In the genomic region with DNA sequence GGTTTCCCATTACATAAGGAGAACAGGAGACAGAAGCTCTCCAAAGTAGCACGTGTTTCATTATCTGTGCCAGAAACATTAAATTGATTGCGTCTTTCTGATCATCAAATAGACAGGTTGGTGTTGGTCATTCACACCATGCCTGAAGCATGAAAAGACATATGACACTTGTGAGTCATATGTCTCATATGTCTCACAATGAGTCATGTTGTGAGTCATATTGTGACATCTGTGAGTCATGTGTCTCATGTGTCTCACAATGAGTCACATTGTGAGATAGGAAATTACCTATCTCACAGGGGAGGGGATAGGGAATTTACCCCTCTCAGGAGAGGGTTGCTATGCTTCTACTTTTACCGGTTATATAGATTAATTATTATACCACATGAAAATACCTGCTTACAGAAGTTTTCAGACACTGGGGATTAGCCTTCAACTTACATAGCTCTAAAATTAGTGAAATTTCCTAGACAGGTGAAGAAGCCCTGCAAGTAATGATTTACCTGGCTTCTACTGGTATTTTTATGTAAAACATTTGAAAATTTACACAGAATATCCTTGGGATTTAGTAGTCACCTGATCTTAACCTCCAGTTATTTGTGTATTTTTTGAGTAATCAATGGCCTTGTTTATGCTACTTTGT, we compare ENCODE assay signal across 1 cellular context.
TF ChIP-seq lines count a peak whose summit lies in the region.

No MANE protein-coding gene starts in this region.

TF ChIP-seq in HEK293, 187 proteins besides CTCF, POLR2A, EP300 and RAD21 (continued from another document and continues in another):
- TF ChIP-seq ZNF510 (tag by site-specific recombination; IDR thresholded peaks at IDR 0.05; ENCODE audit: insufficient replicate concordance) (no peak), ZNF624 (tag by site-specific recombination; IDR thresholded peaks at IDR 0.05) (no peak), ZNF843 (tag by site-specific recombination; IDR thresholded peaks at IDR 0.05) (peak; percentile 62; the same call in 1 of the 2 replicates), ZNF626 (tag by site-specific recombination; IDR thresholded peaks at IDR 0.05) (0 out of 2 replicates have a peak, but pooled peaks have one; percentile 60), KLF16 (tag by site-specific recombination; IDR thresholded peaks at IDR 0.05) (no peak), ZNF776 (tag by site-specific recombination; IDR thresholded peaks at IDR 0.05; ENCODE audit: borderline replicate concordance) (no peak), ZBTB1 (tag by site-specific recombination; IDR thresholded peaks at IDR 0.05) (0 out of 2 replicates have a peak, but pooled peaks have one; percentile 20), ZNF658 (tag by site-specific recombination; IDR thresholded peaks at IDR 0.05) (no peak), ZNF433 (tag by site-specific recombination; IDR thresholded peaks at IDR 0.05; ENCODE audit: low read depth) (no peak), ZNF221 (tag by site-specific recombination; IDR thresholded peaks at IDR 0.05; ENCODE audit: borderline replicate concordance) (no peak), FEZF1 (tag by site-specific recombination; IDR thresholded peaks at IDR 0.05) (peak; percentile 76), ZBTB17 (tag by site-specific recombination; IDR thresholded peaks at IDR 0.05) (peak; percentile 39; the same call in 1 of the 2 replicates), ZNF24 (tag by site-specific recombination; IDR thresholded peaks at IDR 0.05) (peak; percentile 96), ZNF629 (tag by site-specific recombination; IDR thresholded peaks at IDR 0.05) (peak; percentile 94), ZNF707 (tag by site-specific recombination; IDR thresholded peaks at IDR 0.05) (no peak), ZNF274 (IDR thresholded peaks at IDR 0.05; ENCODE audit: low read length) (no peak), ZNF274 (tag by site-specific recombination; IDR thresholded peaks at IDR 0.05; ENCODE audit: borderline replicate concordance) (no peak), REPIN1 (tag by site-specific recombination; IDR thresholded peaks at IDR 0.05; ENCODE audit: low read depth) (no peak), ZNF404 (tag by site-specific recombination; IDR thresholded peaks at IDR 0.05) (no peak), ZNF621 (tag by site-specific recombination; IDR thresholded peaks at IDR 0.05) (no peak), ZNF792 (tag by site-specific recombination; IDR thresholded peaks at IDR 0.05) (no peak), KLF8 (tag by site-specific recombination; IDR thresholded peaks at IDR 0.05) (peak; percentile 98), OVOL3 (tag by site-specific recombination; IDR thresholded peaks at IDR 0.05) (no peak), GLI4 (tag by site-specific recombination; IDR thresholded peaks at IDR 0.05) (no peak), ZNF701 (tag by site-specific recombination; IDR thresholded peaks at IDR 0.05) (no peak), ZNF350 (tag by site-specific recombination; IDR thresholded peaks at IDR 0.05) (no peak), ZNF529 (tag by site-specific recombination; IDR thresholded peaks at IDR 0.05; ENCODE audit: insufficient replicate concordance) (no peak), ZNF521 (tag by site-specific recombination; IDR thresholded peaks at IDR 0.05) (no peak), MZF1 (tag by site-specific recombination; IDR thresholded peaks at IDR 0.05; ENCODE audit: borderline replicate concordance) (no peak), SETDB1 (IDR thresholded peaks at IDR 0.05; ENCODE audit: insufficient read length, low read length) (no peak), ZIC2 (tag by site-specific recombination; IDR thresholded peaks at IDR 0.05) (no peak), GLIS1 (tag by site-specific recombination; IDR thresholded peaks at IDR 0.05) (peak; percentile 26; the same call in 1 of the 2 replicates), MYNN (tag by site-specific recombination; IDR thresholded peaks at IDR 0.05; ENCODE audit: borderline replicate concordance) (no peak), MEIS1 (CRISPR knock-in tag; IDR thresholded peaks at IDR 0.05; ENCODE audit: borderline replicate concordance) (no peak), ZNF146 (tag by site-specific recombination; IDR thresholded peaks at IDR 0.05) (0 out of 2 replicates have a peak, but pooled peaks have one; percentile 15), IKZF3 (tag by site-specific recombination; IDR thresholded peaks at IDR 0.05) (no peak), KLF9 (tag by site-specific recombination; IDR thresholded peaks at IDR 0.05; ENCODE audit: low read depth) (no peak), SP2 (tag by site-specific recombination; IDR thresholded peaks at IDR 0.05) (peak; percentile 42; the same call in 1 of the 2 replicates), ZFHX2 (tag by site-specific recombination; conservative IDR thresholded peaks at IDR 0.05) (no peak), ZSCAN16 (tag by site-specific recombination; IDR thresholded peaks at IDR 0.05) (no peak), ZNF654 (tag by site-specific recombination; IDR thresholded peaks at IDR 0.05; ENCODE audit: low read depth) (peak; percentile 20), ZNF341 (tag by site-specific recombination; IDR thresholded peaks at IDR 0.05; ENCODE audit: low read depth) (no peak), ZNF239 (tag by site-specific recombination; IDR thresholded peaks at IDR 0.05) (no peak)
- TF ChIP-seq, protein P1, sequence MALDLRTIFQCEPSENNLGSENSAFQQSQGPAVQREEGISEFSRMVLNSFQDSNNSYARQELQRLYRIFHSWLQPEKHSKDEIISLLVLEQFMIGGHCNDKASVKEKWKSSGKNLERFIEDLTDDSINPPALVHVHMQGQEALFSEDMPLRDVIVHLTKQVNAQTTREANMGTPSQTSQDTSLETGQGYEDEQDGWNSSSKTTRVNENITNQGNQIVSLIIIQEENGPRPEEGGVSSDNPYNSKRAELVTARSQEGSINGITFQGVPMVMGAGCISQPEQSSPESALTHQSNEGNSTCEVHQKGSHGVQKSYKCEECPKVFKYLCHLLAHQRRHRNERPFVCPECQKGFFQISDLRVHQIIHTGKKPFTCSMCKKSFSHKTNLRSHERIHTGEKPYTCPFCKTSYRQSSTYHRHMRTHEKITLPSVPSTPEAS (tag by site-specific recombination; IDR thresholded peaks at IDR 0.05), result 0 out of 2 replicates have a peak, but pooled peaks have one; percentile 46
- TF ChIP-seq, protein P2, sequence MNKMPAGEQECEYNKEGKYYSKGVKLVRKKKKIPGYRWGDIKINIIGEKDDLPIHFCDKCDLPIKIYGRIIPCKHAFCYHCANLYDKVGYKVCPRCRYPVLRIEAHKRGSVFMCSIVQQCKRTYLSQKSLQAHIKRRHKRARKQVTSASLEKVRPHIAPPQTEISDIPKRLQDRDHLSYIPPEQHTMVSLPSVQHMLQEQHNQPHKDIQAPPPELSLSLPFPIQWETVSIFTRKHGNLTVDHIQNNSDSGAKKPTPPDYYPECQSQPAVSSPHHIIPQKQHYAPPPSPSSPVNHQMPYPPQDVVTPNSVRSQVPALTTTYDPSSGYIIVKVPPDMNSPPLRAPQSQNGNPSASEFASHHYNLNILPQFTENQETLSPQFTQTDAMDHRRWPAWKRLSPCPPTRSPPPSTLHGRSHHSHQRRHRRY (tag by site-specific recombination; IDR thresholded peaks at IDR 0.05), result no peak
- TF ChIP-seq, protein P3, sequence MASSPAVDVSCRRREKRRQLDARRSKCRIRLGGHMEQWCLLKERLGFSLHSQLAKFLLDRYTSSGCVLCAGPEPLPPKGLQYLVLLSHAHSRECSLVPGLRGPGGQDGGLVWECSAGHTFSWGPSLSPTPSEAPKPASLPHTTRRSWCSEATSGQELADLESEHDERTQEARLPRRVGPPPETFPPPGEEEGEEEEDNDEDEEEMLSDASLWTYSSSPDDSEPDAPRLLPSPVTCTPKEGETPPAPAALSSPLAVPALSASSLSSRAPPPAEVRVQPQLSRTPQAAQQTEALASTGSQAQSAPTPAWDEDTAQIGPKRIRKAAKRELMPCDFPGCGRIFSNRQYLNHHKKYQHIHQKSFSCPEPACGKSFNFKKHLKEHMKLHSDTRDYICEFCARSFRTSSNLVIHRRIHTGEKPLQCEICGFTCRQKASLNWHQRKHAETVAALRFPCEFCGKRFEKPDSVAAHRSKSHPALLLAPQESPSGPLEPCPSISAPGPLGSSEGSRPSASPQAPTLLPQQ (tag by site-specific recombination; IDR thresholded peaks at IDR 0.05), result peak; percentile 90
- TF ChIP-seq, protein P4, sequence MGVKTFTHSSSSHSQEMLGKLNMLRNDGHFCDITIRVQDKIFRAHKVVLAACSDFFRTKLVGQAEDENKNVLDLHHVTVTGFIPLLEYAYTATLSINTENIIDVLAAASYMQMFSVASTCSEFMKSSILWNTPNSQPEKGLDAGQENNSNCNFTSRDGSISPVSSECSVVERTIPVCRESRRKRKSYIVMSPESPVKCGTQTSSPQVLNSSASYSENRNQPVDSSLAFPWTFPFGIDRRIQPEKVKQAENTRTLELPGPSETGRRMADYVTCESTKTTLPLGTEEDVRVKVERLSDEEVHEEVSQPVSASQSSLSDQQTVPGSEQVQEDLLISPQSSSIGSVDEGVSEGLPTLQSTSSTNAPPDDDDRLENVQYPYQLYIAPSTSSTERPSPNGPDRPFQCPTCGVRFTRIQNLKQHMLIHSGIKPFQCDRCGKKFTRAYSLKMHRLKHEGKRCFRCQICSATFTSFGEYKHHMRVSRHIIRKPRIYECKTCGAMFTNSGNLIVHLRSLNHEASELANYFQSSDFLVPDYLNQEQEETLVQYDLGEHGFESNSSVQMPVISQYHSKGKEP (tag by site-specific recombination; IDR thresholded peaks at IDR 0.05), result no peak
- TF ChIP-seq, protein P5, sequence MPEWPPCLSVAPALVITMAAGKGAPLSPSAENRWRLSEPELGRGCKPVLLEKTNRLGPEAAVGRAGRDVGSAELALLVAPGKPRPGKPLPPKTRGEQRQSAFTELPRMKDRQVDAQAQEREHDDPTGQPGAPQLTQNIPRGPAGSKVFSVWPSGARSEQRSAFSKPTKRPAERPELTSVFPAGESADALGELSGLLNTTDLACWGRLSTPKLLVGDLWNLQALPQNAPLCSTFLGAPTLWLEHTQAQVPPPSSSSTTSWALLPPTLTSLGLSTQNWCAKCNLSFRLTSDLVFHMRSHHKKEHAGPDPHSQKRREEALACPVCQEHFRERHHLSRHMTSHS (tag by site-specific recombination; IDR thresholded peaks at IDR 0.05), result no peak
- TF ChIP-seq, protein P6, sequence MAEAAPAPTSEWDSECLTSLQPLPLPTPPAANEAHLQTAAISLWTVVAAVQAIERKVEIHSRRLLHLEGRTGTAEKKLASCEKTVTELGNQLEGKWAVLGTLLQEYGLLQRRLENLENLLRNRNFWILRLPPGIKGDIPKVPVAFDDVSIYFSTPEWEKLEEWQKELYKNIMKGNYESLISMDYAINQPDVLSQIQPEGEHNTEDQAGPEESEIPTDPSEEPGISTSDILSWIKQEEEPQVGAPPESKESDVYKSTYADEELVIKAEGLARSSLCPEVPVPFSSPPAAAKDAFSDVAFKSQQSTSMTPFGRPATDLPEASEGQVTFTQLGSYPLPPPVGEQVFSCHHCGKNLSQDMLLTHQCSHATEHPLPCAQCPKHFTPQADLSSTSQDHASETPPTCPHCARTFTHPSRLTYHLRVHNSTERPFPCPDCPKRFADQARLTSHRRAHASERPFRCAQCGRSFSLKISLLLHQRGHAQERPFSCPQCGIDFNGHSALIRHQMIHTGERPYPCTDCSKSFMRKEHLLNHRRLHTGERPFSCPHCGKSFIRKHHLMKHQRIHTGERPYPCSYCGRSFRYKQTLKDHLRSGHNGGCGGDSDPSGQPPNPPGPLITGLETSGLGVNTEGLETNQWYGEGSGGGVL (tag by site-specific recombination; IDR thresholded peaks at IDR 0.05), result peak; percentile 93
- TF ChIP-seq, protein P7, sequence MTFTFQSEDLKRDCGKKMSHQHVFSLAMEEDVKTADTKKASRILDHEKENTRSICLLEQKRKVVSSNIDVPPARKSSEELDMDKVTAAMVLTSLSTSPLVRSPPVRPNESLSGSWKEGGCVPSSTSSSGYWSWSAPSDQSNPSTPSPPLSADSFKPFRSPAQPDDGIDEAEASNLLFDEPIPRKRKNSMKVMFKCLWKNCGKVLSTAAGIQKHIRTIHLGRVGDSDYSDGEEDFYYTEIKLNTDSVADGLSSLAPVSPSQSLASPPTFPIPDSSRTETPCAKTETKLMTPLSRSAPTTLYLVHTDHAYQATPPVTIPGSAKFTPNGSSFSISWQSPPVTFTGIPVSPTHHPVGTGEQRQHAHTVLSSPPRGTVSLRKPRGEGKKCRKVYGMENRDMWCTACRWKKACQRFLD (tag by site-specific recombination; IDR thresholded peaks at IDR 0.05), result no peak
- TF ChIP-seq, protein P8, sequence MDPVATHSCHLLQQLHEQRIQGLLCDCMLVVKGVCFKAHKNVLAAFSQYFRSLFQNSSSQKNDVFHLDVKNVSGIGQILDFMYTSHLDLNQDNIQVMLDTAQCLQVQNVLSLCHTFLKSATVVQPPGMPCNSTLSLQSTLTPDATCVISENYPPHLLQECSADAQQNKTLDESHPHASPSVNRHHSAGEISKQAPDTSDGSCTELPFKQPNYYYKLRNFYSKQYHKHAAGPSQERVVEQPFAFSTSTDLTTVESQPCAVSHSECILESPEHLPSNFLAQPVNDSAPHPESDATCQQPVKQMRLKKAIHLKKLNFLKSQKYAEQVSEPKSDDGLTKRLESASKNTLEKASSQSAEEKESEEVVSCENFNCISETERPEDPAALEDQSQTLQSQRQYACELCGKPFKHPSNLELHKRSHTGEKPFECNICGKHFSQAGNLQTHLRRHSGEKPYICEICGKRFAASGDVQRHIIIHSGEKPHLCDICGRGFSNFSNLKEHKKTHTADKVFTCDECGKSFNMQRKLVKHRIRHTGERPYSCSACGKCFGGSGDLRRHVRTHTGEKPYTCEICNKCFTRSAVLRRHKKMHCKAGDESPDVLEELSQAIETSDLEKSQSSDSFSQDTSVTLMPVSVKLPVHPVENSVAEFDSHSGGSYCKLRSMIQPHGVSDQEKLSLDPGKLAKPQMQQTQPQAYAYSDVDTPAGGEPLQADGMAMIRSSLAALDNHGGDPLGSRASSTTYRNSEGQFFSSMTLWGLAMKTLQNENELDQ (tag by site-specific recombination; IDR thresholded peaks at IDR 0.05; ENCODE audit: low read depth), result no peak
- TF ChIP-seq, protein P9, sequence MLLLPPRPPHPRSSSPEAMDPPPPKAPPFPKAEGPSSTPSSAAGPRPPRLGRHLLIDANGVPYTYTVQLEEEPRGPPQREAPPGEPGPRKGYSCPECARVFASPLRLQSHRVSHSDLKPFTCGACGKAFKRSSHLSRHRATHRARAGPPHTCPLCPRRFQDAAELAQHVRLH (tag by site-specific recombination; IDR thresholded peaks at IDR 0.05), result no peak
